In the genomic region with DNA sequence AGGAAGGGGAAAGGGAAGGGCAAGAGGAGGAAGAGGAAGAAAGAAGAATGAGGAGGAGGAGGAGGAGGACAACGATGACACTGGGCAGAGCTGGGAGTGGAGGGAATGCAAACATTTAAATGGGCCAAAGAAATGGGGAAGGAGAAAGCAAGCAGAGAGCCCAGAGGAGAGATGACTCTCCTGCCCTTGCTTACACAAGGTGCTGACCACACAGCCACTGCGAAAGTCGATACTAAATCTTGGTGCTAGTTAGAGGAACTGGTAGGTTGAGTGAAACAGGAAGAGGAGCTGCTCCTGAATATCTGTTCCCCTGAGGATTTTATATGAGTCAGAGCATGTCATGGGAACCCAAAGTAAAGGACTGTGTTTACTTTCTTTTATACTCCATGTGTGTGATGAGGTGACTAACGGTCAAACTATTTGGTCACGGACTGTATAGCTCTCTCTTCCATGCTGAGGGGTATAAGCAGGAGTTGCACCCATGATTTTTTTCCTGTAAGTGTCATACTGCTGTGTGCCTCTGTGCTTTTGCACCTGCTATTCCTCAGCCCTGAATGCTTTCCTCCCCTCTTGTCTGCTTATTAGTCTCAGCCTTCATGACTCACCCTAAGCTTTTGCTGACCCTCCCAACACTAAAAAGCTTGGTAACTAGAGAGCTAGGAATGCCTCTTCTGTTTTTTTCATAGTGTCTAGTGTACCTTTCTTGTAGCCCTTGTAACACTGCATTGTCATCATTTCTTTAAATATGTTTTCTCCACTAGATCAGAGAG, we compare ENCODE assay signal across 1 cellular context.
A peak's percentile ranks its signal among the peaks of the same experiment; 100 is the strongest.
TF ChIP-seq lines count a peak whose summit lies in the region.

No MANE protein-coding gene starts in this region.

TF ChIP-seq in GM12878, 131 proteins besides CTCF, POLR2A, EP300 and RAD21 (continued from another document and continues in another):
- TF ChIP-seq, protein P1, sequence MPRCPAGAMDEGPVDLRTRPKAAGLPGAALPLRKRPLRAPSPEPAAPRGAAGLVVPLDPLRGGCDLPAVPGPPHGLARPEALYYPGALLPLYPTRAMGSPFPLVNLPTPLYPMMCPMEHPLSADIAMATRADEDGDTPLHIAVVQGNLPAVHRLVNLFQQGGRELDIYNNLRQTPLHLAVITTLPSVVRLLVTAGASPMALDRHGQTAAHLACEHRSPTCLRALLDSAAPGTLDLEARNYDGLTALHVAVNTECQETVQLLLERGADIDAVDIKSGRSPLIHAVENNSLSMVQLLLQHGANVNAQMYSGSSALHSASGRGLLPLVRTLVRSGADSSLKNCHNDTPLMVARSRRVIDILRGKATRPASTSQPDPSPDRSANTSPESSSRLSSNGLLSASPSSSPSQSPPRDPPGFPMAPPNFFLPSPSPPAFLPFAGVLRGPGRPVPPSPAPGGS (IDR thresholded peaks at IDR 0.05; ENCODE audit: borderline replicate concordance, insufficient read depth, low read depth, low read length, poor library complexity, severe bottlenecking): peak; percentile 28
- TF ChIP-seq RUNX3 (IDR thresholded peaks at IDR 0.05; ENCODE audit: low read length): peak; percentile 83
- TF ChIP-seq SMAD1 (IDR thresholded peaks at IDR 0.05; ENCODE audit: low read depth, partially characterized antibody): no peak
- peak; percentile 91 for TF ChIP-seq DPF2 (IDR thresholded peaks at IDR 0.05)
- TF ChIP-seq, protein P2, sequence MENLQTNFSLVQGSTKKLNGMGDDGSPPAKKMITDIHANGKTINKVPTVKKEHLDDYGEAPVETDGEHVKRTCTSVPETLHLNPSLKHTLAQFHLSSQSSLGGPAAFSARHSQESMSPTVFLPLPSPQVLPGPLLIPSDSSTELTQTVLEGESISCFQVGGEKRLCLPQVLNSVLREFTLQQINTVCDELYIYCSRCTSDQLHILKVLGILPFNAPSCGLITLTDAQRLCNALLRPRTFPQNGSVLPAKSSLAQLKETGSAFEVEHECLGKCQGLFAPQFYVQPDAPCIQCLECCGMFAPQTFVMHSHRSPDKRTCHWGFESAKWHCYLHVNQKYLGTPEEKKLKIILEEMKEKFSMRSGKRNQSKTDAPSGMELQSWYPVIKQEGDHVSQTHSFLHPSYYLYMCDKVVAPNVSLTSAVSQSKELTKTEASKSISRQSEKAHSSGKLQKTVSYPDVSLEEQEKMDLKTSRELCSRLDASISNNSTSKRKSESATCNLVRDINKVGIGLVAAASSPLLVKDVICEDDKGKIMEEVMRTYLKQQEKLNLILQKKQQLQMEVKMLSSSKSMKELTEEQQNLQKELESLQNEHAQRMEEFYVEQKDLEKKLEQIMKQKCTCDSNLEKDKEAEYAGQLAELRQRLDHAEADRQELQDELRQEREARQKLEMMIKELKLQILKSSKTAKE (IDR thresholded peaks at IDR 0.05; ENCODE audit: low read depth, poor library complexity, severe bottlenecking): peak; percentile 61
- peak; percentile 95 for TF ChIP-seq MEF2B (IDR thresholded peaks at IDR 0.05; ENCODE audit: partially characterized antibody, poor library complexity, severe bottlenecking)
- TF ChIP-seq MXI1 (IDR thresholded peaks at IDR 0.05; ENCODE audit: low read depth, low read length): no peak
- TF ChIP-seq, protein P3, sequence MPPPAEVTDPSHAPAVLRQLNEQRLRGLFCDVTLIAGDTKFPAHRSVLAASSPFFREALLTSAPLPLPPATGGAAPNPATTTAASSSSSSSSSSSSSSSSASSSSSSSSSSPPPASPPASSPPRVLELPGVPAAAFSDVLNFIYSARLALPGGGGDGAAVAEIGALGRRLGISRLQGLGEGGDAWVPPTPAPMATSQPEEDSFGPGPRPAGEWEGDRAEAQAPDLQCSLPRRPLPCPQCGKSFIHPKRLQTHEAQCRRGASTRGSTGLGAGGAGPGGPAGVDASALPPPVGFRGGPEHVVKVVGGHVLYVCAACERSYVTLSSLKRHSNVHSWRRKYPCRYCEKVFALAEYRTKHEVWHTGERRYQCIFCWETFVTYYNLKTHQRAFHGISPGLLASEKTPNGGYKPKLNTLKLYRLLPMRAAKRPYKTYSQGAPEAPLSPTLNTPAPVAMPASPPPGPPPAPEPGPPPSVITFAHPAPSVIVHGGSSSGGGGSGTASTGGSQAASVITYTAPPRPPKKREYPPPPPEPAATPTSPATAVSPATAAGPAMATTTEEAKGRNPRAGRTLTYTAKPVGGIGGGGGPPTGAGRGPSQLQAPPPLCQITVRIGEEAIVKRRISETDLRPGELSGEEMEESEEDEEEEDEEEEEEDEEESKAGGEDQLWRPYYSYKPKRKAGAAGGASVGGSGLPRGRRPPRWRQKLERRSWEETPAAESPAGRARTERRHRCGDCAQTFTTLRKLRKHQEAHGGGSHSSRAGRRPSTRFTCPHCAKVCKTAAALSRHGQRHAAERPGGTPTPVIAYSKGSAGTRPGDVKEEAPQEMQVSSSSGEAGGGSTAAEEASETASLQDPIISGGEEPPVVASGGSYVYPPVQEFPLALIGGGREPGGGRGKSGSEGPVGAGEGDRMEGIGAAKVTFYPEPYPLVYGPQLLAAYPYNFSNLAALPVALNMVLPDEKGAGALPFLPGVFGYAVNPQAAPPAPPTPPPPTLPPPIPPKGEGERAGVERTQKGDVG (CRISPR knock-in tag; IDR thresholded peaks at IDR 0.05): no peak
- TF ChIP-seq IRF4 (IDR thresholded peaks at IDR 0.05; ENCODE audit: low read depth, low read length): peak; percentile 85
- TF ChIP-seq GATAD2B (conservative IDR thresholded peaks at IDR 0.05; ENCODE audit: low read depth): peak; percentile 92
- TF ChIP-seq BHLHE40 (IDR thresholded peaks at IDR 0.05; ENCODE audit: borderline replicate concordance in 1 of 2, low read depth in 2 of 2, low read length in 1 of 2): peak in 1 of 2 experiments; percentile 56; a peak in 2 of 4 replicates
- TF ChIP-seq NFIC (IDR thresholded peaks at IDR 0.05; ENCODE audit: low read depth, low read length): peak; percentile 74; the same call in 1 of the 2 replicates
- TF ChIP-seq MYB (IDR thresholded peaks at IDR 0.05; ENCODE audit: borderline replicate concordance, low read depth, low read length): peak; percentile 33; the same call in 1 of the 2 replicates
- no peak for TF ChIP-seq RAD51 (IDR thresholded peaks at IDR 0.05)
- TF ChIP-seq NBN (IDR thresholded peaks at IDR 0.05): peak; percentile 81
- TF ChIP-seq, protein P4, sequence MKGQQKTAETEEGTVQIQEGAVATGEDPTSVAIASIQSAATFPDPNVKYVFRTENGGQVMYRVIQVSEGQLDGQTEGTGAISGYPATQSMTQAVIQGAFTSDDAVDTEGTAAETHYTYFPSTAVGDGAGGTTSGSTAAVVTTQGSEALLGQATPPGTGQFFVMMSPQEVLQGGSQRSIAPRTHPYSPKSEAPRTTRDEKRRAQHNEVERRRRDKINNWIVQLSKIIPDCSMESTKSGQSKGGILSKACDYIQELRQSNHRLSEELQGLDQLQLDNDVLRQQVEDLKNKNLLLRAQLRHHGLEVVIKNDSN (IDR thresholded peaks at IDR 0.05; ENCODE audit: borderline replicate concordance, extremely low read length, insufficient read depth, low read depth, low read length): no peak
- TF ChIP-seq TCF3 (IDR thresholded peaks at IDR 0.05; ENCODE audit: borderline replicate concordance, insufficient read depth, low read depth, low read length): 0 out of 2 replicates have a peak, but pooled peaks have one; percentile 15
- TF ChIP-seq PAX5 (IDR thresholded peaks at IDR 0.05; ENCODE audit: borderline replicate concordance, low read depth, low read length): peak; percentile 37; the same call in 1 of the 2 replicates
- TF ChIP-seq PAX8 (IDR thresholded peaks at IDR 0.05): no peak; the same call in 1 of the 2 replicates
- peak; percentile 72; the same call in 1 of the 2 replicates for TF ChIP-seq BACH1 (IDR thresholded peaks at IDR 0.05; ENCODE audit: borderline replicate concordance)
- TF ChIP-seq, protein P5, sequence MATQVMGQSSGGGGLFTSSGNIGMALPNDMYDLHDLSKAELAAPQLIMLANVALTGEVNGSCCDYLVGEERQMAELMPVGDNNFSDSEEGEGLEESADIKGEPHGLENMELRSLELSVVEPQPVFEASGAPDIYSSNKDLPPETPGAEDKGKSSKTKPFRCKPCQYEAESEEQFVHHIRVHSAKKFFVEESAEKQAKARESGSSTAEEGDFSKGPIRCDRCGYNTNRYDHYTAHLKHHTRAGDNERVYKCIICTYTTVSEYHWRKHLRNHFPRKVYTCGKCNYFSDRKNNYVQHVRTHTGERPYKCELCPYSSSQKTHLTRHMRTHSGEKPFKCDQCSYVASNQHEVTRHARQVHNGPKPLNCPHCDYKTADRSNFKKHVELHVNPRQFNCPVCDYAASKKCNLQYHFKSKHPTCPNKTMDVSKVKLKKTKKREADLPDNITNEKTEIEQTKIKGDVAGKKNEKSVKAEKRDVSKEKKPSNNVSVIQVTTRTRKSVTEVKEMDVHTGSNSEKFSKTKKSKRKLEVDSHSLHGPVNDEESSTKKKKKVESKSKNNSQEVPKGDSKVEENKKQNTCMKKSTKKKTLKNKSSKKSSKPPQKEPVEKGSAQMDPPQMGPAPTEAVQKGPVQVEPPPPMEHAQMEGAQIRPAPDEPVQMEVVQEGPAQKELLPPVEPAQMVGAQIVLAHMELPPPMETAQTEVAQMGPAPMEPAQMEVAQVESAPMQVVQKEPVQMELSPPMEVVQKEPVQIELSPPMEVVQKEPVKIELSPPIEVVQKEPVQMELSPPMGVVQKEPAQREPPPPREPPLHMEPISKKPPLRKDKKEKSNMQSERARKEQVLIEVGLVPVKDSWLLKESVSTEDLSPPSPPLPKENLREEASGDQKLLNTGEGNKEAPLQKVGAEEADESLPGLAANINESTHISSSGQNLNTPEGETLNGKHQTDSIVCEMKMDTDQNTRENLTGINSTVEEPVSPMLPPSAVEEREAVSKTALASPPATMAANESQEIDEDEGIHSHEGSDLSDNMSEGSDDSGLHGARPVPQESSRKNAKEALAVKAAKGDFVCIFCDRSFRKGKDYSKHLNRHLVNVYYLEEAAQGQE (IDR thresholded peaks at IDR 0.05; ENCODE audit: low read depth, low read length): no peak
- TF ChIP-seq, protein P6, sequence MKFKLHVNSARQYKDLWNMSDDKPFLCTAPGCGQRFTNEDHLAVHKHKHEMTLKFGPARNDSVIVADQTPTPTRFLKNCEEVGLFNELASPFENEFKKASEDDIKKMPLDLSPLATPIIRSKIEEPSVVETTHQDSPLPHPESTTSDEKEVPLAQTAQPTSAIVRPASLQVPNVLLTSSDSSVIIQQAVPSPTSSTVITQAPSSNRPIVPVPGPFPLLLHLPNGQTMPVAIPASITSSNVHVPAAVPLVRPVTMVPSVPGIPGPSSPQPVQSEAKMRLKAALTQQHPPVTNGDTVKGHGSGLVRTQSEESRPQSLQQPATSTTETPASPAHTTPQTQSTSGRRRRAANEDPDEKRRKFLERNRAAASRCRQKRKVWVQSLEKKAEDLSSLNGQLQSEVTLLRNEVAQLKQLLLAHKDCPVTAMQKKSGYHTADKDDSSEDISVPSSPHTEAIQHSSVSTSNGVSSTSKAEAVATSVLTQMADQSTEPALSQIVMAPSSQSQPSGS (IDR thresholded peaks at IDR 0.05; ENCODE audit: low read length): peak; percentile 78; the same call in 1 of the 2 replicates
- TF ChIP-seq, protein P7, sequence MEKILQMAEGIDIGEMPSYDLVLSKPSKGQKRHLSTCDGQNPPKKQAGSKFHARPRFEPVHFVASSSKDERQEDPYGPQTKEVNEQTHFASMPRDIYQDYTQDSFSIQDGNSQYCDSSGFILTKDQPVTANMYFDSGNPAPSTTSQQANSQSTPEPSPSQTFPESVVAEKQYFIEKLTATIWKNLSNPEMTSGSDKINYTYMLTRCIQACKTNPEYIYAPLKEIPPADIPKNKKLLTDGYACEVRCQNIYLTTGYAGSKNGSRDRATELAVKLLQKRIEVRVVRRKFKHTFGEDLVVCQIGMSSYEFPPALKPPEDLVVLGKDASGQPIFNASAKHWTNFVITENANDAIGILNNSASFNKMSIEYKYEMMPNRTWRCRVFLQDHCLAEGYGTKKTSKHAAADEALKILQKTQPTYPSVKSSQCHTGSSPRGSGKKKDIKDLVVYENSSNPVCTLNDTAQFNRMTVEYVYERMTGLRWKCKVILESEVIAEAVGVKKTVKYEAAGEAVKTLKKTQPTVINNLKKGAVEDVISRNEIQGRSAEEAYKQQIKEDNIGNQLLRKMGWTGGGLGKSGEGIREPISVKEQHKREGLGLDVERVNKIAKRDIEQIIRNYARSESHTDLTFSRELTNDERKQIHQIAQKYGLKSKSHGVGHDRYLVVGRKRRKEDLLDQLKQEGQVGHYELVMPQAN (conservative IDR thresholded peaks at IDR 0.05): 0 out of 2 replicates have a peak, but pooled peaks have one; percentile 21
- TF ChIP-seq FOXK2 (IDR thresholded peaks at IDR 0.05): peak; percentile 78
- TF ChIP-seq, protein P8, sequence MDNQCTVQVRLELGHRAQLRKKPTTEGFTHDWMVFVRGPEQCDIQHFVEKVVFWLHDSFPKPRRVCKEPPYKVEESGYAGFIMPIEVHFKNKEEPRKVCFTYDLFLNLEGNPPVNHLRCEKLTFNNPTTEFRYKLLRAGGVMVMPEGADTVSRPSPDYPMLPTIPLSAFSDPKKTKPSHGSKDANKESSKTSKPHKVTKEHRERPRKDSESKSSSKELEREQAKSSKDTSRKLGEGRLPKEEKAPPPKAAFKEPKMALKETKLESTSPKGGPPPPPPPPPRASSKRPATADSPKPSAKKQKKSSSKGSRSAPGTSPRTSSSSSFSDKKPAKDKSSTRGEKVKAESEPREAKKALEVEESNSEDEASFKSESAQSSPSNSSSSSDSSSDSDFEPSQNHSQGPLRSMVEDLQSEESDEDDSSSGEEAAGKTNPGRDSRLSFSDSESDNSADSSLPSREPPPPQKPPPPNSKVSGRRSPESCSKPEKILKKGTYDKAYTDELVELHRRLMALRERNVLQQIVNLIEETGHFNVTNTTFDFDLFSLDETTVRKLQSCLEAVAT (IDR thresholded peaks at IDR 0.05): peak; percentile 58
- no peak for TF ChIP-seq YY1 (IDR thresholded peaks at IDR 0.05; ENCODE audit: low read depth, low read length)
- TF ChIP-seq IKZF2 (IDR thresholded peaks at IDR 0.05): peak; percentile 99
- TF ChIP-seq SPI1 (IDR thresholded peaks at IDR 0.05; ENCODE audit: borderline replicate concordance, insufficient read depth, low read depth, low read length): peak; percentile 92
- TF ChIP-seq ATF7 (IDR thresholded peaks at IDR 0.05; ENCODE audit: low read depth): peak; percentile 54; the same call in 1 of the 2 replicates
- TF ChIP-seq SUZ12 (IDR thresholded peaks at IDR 0.05; ENCODE audit: unreplicated experiment): no peak
- no peak for TF ChIP-seq NFXL1 (IDR thresholded peaks at IDR 0.05; ENCODE audit: borderline replicate concordance)
- TF ChIP-seq EED (IDR thresholded peaks at IDR 0.05; ENCODE audit: low read depth): peak; percentile 97
- no peak; the same call in 1 of the 2 replicates for TF ChIP-seq BMI1 (IDR thresholded peaks at IDR 0.05; ENCODE audit: borderline replicate concordance)
- TF ChIP-seq TCF12 (IDR thresholded peaks at IDR 0.05; ENCODE audit: low read depth, low read length): 0 out of 2 replicates have a peak, but pooled peaks have one; percentile 16
- TF ChIP-seq ESRRA (IDR thresholded peaks at IDR 0.05; ENCODE audit: low read length): no peak
